In the genomic region with DNA sequence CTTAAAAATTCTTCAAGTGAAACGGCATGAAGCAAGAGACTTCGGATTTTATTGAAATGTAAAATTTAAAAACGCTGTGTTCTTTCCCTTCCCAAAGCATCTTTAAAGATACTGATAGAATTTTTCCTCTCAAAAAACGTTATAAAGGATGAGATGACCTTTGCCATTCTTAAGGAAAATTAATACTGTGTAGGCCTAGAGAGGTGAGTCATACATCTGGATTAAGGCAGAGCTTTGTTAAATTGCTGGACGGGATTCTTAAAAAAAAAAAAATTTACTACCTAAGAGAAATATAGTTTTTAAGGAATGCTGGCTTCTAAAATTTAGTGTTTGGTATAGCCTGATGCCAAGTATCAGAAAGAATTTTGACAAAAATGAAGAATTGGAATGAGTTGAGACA, we compare ENCODE assay signal across 23 cellular contexts.
"Had no signal": no experiment of that assay in that cellular context is flagged by ENCODE, and none has a peak within 500 bp of the region (broad histone marks: within the 10 kb centered on the region; RNA-seq: fewer than 3 reads in every experiment).

No MANE protein-coding gene starts in this region.

- H3K27ac ChIP-seq: colonic mucosa, gastroesophageal sphincter, left ventricle myocardium inferior, pancreas, psoas muscle, right lobe of liver, suprapubic skin, thyroid gland, uterus had no signal

- H3K9me3 ChIP-seq: colonic mucosa, gastroesophageal sphincter, left ventricle myocardium inferior, pancreas, psoas muscle, right lobe of liver, suprapubic skin, thyroid gland, uterus had no signal

- H3K4me3 ChIP-seq: colonic mucosa, gastroesophageal sphincter, left ventricle myocardium inferior, lung, pancreas, psoas muscle, right lobe of liver, suprapubic skin, thyroid gland, uterus had no signal

- H3K36me3 ChIP-seq: colonic mucosa, left ventricle myocardium inferior, pancreas, right lobe of liver, suprapubic skin, thyroid gland, uterus had no signal

- H3K27me3 ChIP-seq: colonic mucosa, gastroesophageal sphincter, pancreas, right lobe of liver, suprapubic skin, thyroid gland, uterus had no signal

- H3K4me1 ChIP-seq: colonic mucosa, psoas muscle, right lobe of liver, thyroid gland, uterus had no signal

- DNase-seq: colonic mucosa; dermis blood vessel endothelial cell; erythroblast; glutamatergic neuron; immature natural killer cell; kidney; left cardiac atrium; left ventricle myocardium inferior; mesenchymal stem cell; midbrain; occipital lobe; pancreas; psoas muscle; retina; right lobe of liver; stimulated activated CD4-positive, alpha-beta T cell treated with anti-CD3 and anti-CD28 coated beads, Interleukin-4, amount 100 ng/mL, for 1 hour; stimulated activated CD8-positive, alpha-beta memory T cell treated with anti-CD3 and anti-CD28 coated beads, Interleukin-4, amount 100 ng/mL, for 48 hours; stimulated activated naive CD8-positive, alpha-beta T cell treated with anti-CD3 and anti-CD28 coated beads, Interleukin-15, Interleukin-2, amounts not matched to agents 100 U/mL and 50 U/mL, for 24 hours; uterus had no signal
